8 cellular contexts compared by ENCODE assay signal in genomic region chr7:17530741-17531417, GRCh38.
DNase-seq lines count a peak whose midpoint lies in the region; ATAC-seq and TF ChIP-seq lines count a peak whose summit lies in the region.

No MANE protein-coding gene starts in this region.

- H3K4me1 ChIP-seq in heart left ventricle: peaks cover 0 to 21% (median 0%) of the 10 kb centered on the region in 12 donors

- no peak for DNase-seq in heart left ventricle
- no peak for DNase-seq in cardiac septum (ENCODE audit: low spot score)
- peak; percentile 51 for DNase-seq in astrocyte of the spinal cord (ENCODE audit: low read depth, low spot score)
- DNase-seq in pons (ENCODE audit: low spot score): peak; percentile 27
- DNase-seq in dedifferentiated amniotic fluid mesenchymal stem cell (ENCODE audit: extremely low spot score): no peak
- no peak for DNase-seq in HEK293T (ENCODE audit: extremely low spot score)

- no peaks in the 10 kb centered on the region for H3K27me3 ChIP-seq in heart left ventricle

- TF ChIP-seq CTCF in heart left ventricle (IDR thresholded peaks at IDR 0.05) (peak; percentile 13 to 61 (median 32)), astrocyte of the spinal cord (IDR thresholded peaks at IDR 0.05; ENCODE audit: low read depth, low read length) (no peak)

- ATAC-seq in heart left ventricle (peak in 2 of 4 donors; percentile 36 to 39), HG03354 (IDR thresholded peaks at IDR 0.05; ENCODE audit: poor library complexity, severe bottlenecking, unreplicated experiment) (peak; percentile 76), HG03097 (IDR thresholded peaks at IDR 0.05; ENCODE audit: low FRiP score, unreplicated experiment) (no peak)

- 64 to 72% (median 71%) methylated on average over 5 of the region's 5 CpGs for WGBS in heart left ventricle, 4 donors

- no peak for TF ChIP-seq POLR2A in heart left ventricle (IDR thresholded peaks at IDR 0.05)

- POLR2A ChIA-PET in HEK293T (lab: Yijun Ruan, JAX): no interaction called here

- in situ Hi-C loops in astrocyte of the spinal cord (cut with HindIII; ENCODE audit: low sequenced_read_pairs): no loop called here

- intact Hi-C loops in heart left ventricle (cut with DNase I): loop anchor here in 8 of 10 donors (2.0 to 10.0 kb wide), 6 partner anchors 18 to 549 kb away; no protein-coding TSS in a partner anchor
- intact Hi-C loops in cardiac septum (cut with DNase I): no loop called here

- no peak overlapping the region for H3K27ac ChIP-seq in heart left ventricle

- CTCF ChIA-PET in HEK293T (lab: Yijun Ruan, JAX): no interaction called here

- H3K9me3 ChIP-seq in heart left ventricle: no peaks in the 10 kb centered on the region

- H3K4me3 ChIP-seq in heart left ventricle (peak overlapping the region in 2 of 12 donors; percentile 8 to 11), astrocyte of the spinal cord (ENCODE audit: low read depth, low read length) (no peak overlapping the region)

- no peaks in the 10 kb centered on the region for H3K36me3 ChIP-seq in heart left ventricle

TF ChIP-seq in HEK293T, 16 proteins besides CTCF, POLR2A, EP300 and RAD21:
- TF ChIP-seq NFRKB (IDR thresholded peaks at IDR 0.05) (no peak), FOXA1 (IDR thresholded peaks at IDR 0.05) (no peak), FOXM1 (IDR thresholded peaks at IDR 0.05; ENCODE audit: borderline replicate concordance) (no peak), TARDBP (IDR thresholded peaks at IDR 0.05) (no peak), ARNT (IDR thresholded peaks at IDR 0.05) (no peak), LEF1 (IDR thresholded peaks at IDR 0.05; ENCODE audit: borderline replicate concordance) (no peak), ELF4 (IDR thresholded peaks at IDR 0.05) (no peak), CTBP1 (IDR thresholded peaks at IDR 0.05; ENCODE audit: borderline replicate concordance) (no peak), HDGF (IDR thresholded peaks at IDR 0.05; ENCODE audit: borderline replicate concordance) (no peak), FOXK2 (IDR thresholded peaks at IDR 0.05) (no peak), PKNOX1 (IDR thresholded peaks at IDR 0.05) (no peak), SP1 (IDR thresholded peaks at IDR 0.05) (no peak), BHLHE40 (IDR thresholded peaks at IDR 0.05; ENCODE audit: borderline replicate concordance) (no peak), ZNF384 (IDR thresholded peaks at IDR 0.05) (no peak), L3MBTL2 (conservative IDR thresholded peaks at IDR 0.05) (no peak), SUZ12 (IDR thresholded peaks at IDR 0.05) (no peak)

Comparison
In these comparisons a context has a peak if more than half of its experiments do, and no peak if none do; other contexts are left out.
1. DNase-seq: peak in astrocyte of the spinal cord (single experiment) and pons (single experiment); none in heart left ventricle (0 of 5), cardiac septum (single experiment), dedifferentiated amniotic fluid mesenchymal stem cell (single experiment) and HEK293T (single experiment).